In the genomic region with DNA sequence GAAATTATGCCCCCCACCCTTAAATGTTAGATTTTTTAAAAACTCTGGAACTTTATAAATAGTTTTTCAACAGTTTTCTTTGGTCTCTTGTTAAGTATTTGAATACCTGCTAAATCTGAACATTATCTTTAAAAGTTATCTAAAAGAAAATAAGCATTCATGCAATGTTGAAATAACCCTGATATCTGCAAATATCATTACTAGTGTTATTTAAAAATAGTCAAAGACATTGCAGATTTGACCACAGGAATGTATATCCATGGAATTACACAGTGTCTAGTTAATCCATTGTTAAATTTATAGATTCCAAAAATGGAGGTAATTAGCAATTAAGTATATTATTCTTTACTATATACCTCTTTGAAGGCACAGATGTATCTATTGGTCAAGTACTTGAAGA, we compare ENCODE assay signal across 1 cellular context.
TF ChIP-seq lines count a peak whose summit lies in the region.

No MANE protein-coding gene starts in this region.

TF ChIP-seq in SK-N-SH treated with all-trans-retinoic acid at 6 μM for 48 hours, 23 proteins besides CTCF, POLR2A, EP300 and RAD21 (continued from another document):
- TF ChIP-seq, protein P1, sequence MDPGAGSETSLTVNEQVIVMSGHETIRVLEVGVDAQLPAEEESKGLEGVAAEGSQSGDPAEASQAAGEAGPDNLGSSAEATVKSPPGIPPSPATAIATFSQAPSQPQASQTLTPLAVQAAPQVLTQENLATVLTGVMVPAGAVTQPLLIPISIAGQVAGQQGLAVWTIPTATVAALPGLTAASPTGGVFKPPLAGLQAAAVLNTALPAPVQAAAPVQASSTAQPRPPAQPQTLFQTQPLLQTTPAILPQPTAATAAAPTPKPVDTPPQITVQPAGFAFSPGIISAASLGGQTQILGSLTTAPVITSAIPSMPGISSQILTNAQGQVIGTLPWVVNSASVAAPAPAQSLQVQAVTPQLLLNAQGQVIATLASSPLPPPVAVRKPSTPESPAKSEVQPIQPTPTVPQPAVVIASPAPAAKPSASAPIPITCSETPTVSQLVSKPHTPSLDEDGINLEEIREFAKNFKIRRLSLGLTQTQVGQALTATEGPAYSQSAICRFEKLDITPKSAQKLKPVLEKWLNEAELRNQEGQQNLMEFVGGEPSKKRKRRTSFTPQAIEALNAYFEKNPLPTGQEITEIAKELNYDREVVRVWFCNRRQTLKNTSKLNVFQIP (CRISPR knock-in tag; IDR thresholded peaks at IDR 0.05; ENCODE audit: borderline replicate concordance, low read depth) = no peak
- TF ChIP-seq TCF4 (CRISPR knock-in tag; IDR thresholded peaks at IDR 0.05; ENCODE audit: borderline replicate concordance) = no peak
- TF ChIP-seq ZFP30 (CRISPR knock-in tag; IDR thresholded peaks at IDR 0.05) = no peak
- no peak for TF ChIP-seq GLIS3 (CRISPR knock-in tag; IDR thresholded peaks at IDR 0.05)
TF ChIP-seq in SK-N-SH treated with all-trans-retinoic acid at 6 μM for 48 hours: peak in this region for 0.
